ENCODE assay signal across 28 cellular contexts in the genomic region with DNA sequence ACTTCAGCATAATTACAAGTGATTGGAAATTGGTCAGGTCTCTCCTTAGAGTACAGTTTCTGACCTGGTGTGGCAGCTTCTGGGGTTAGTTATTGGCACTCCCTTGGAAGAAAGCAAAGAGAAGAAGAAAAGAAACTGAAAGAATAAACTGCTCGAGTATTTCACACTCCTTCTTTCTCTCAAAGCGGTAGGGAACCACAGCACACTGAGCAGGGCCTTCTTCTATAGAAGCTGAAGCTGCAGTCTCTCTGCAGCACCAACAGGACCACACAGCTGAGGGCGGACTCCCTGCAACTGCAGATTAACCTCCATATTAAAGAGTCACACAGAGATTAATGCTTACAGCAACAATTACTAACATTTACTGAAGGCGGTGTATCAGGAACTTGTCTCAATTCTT.
DNase-seq lines count a peak whose midpoint lies in the region; ATAC-seq lines count a peak whose summit lies in the region.
"Had no signal": no experiment of that assay in that cellular context is flagged by ENCODE, and none has a peak within 500 bp of the region (broad histone marks: within the 10 kb centered on the region; RNA-seq: fewer than 3 reads in every experiment).

No MANE protein-coding gene starts in this region.

- H3K9ac ChIP-seq in neuronal stem cell (ENCODE audit: low read depth, low read length, poor library complexity) = no peak overlapping the region

- no peak overlapping the region for H3K23ac ChIP-seq in neuronal stem cell (ENCODE audit: low read depth, low read length, poor library complexity)

- intact Hi-C loops in activated CD4-positive, alpha-beta memory T cell treated with anti-CD3 and anti-CD28 coated beads for 36 hours (cut with micrococcal nuclease) = no loop called here
- intact Hi-C loops in activated T-helper 1 cell treated with anti-CD3 and anti-CD28 coated beads, Interleukin-12 subunit alpha, Interleukin-12 subunit beta, Interleukin-2, Interleukin-4 antibody, amounts not matched to agents 30 ng/mL and 10 ng/mL and 1 ng/mL, durations not matched to agents 14 hours and 24 hours and 36 hours (cut with micrococcal nuclease) = no loop called here

- no CpG with 5 or more reads among the region's 4 CpGs for WGBS in neuronal stem cell (ENCODE audit: extremely low coverage in 2 of 2, insufficient read length in 2 of 2, insufficient replicate concordance in 1 of 2), 2 donors

- H3K27ac ChIP-seq in neuronal stem cell (replicated peaks; ENCODE audit: low read length) = peak overlapping the region; percentile 37
- H3K27ac ChIP-seq: A549, transverse colon had no signal

- H3K4ac ChIP-seq in neuronal stem cell (ENCODE audit: low read length) = no peak overlapping the region

- no peaks in the 10 kb centered on the region for H3K36me3 Mint-ChIP-seq in activated CD4-positive, alpha-beta memory T cell treated with anti-CD3 and anti-CD28 coated beads, Interleukin-2, amount 10 ng/mL, durations not matched to agents 7 days and 5 days (ENCODE audit: low read depth)
- H3K36me3 Mint-ChIP-seq in activated CD4-positive, alpha-beta memory T cell treated with anti-CD3 and anti-CD28 coated beads for 36 hours = no peaks in the 10 kb centered on the region
- no peaks in the 10 kb centered on the region for H3K36me3 Mint-ChIP-seq in activated T-helper 1 cell treated with anti-CD3 and anti-CD28 coated beads, Interleukin-12 subunit alpha, Interleukin-12 subunit beta, Interleukin-2, Interleukin-4 antibody, amounts not matched to agents 30 ng/mL and 10 ng/mL and 1 ng/mL, durations not matched to agents 14 hours and 24 hours and 36 hours (ENCODE audit: low read depth)
- H3K36me3 Mint-ChIP-seq: activated naive CD8-positive, alpha-beta T cell had no signal

- H3K4me1 Mint-ChIP-seq in activated CD4-positive, alpha-beta memory T cell treated with anti-CD3 and anti-CD28 coated beads, Interleukin-2, amount 10 ng/mL, durations not matched to agents 7 days and 5 days = peaks cover 4% of the 10 kb centered on the region
- no peaks in the 10 kb centered on the region for H3K4me1 Mint-ChIP-seq in activated CD4-positive, alpha-beta memory T cell treated with anti-CD3 and anti-CD28 coated beads for 36 hours (ENCODE audit: low read depth)
- H3K4me1 Mint-ChIP-seq in activated T-helper 1 cell treated with anti-CD3 and anti-CD28 coated beads, Interleukin-12 subunit alpha, Interleukin-12 subunit beta, Interleukin-2, Interleukin-4 antibody, amounts not matched to agents 30 ng/mL and 10 ng/mL and 1 ng/mL, durations not matched to agents 14 hours and 24 hours and 36 hours (ENCODE audit: low read depth) = peaks cover 7% of the 10 kb centered on the region
- H3K4me1 Mint-ChIP-seq: B cell, neural crest cell had no signal

- peaks cover 0 to 4% of the 10 kb centered on the region in 2 donors for H3K4me1 ChIP-seq in neuronal stem cell (ENCODE audit: control insufficient read depth in 2 of 2, insufficient read depth in 1 of 2, low read depth in 1 of 2, low read length in 2 of 2)
- H3K4me1 ChIP-seq: A549, transverse colon had no signal

- no peaks in the 10 kb centered on the region for H3K9me3 ChIP-seq in neuronal stem cell (replicated peaks in 1 of 2; ENCODE audit: control insufficient read depth in 2 of 2, insufficient read depth in 1 of 2, low read depth in 1 of 2, low read length in 2 of 2)
- H3K9me3 ChIP-seq: A549, transverse colon had no signal

- no peak overlapping the region for H3K4me3 ChIP-seq in neuronal stem cell (ENCODE audit: low read length in 2 of 2)
- H3K4me3 ChIP-seq: A549, transverse colon had no signal

- no peak overlapping the region for H2AK5ac ChIP-seq in neuronal stem cell (ENCODE audit: low read depth, low read length)

- H3K14ac ChIP-seq in neuronal stem cell (ENCODE audit: low read length) = no peak overlapping the region

- POLR2A ChIA-PET in activated CD4-positive, alpha-beta memory T cell treated with anti-CD3 and anti-CD28 coated beads, Interleukin-2, amount 10 ng/mL, durations not matched to agents 7 days and 5 days (lab: Charles Lee) = no interaction called here
- POLR2A ChIA-PET in activated CD4-positive, alpha-beta memory T cell treated with anti-CD3 and anti-CD28 coated beads for 36 hours (lab: Charles Lee) = no interaction called here

- no peaks in the 10 kb centered on the region for H3K79me1 ChIP-seq in neuronal stem cell (ENCODE audit: low read depth, low read length)

- no peak overlapping the region for H4K91ac ChIP-seq in neuronal stem cell (ENCODE audit: low read depth, low read length, poor library complexity)

- no peaks in the 10 kb centered on the region for H3K9me3 Mint-ChIP-seq in activated CD4-positive, alpha-beta memory T cell treated with anti-CD3 and anti-CD28 coated beads, Interleukin-2, amount 10 ng/mL, durations not matched to agents 7 days and 5 days
- no peaks in the 10 kb centered on the region for H3K9me3 Mint-ChIP-seq in activated CD4-positive, alpha-beta memory T cell treated with anti-CD3 and anti-CD28 coated beads for 36 hours
- no peaks in the 10 kb centered on the region for H3K9me3 Mint-ChIP-seq in activated T-helper 1 cell treated with anti-CD3 and anti-CD28 coated beads, Interleukin-12 subunit alpha, Interleukin-12 subunit beta, Interleukin-2, Interleukin-4 antibody, amounts not matched to agents 30 ng/mL and 10 ng/mL and 1 ng/mL, durations not matched to agents 14 hours and 24 hours and 36 hours
- H3K9me3 Mint-ChIP-seq: endodermal cell, neural crest cell had no signal

- peak overlapping the region; percentile 52 for H3K4me3 Mint-ChIP-seq in activated CD4-positive, alpha-beta memory T cell treated with anti-CD3 and anti-CD28 coated beads, Interleukin-2, amount 10 ng/mL, durations not matched to agents 7 days and 5 days
- H3K4me3 Mint-ChIP-seq in activated CD4-positive, alpha-beta memory T cell treated with anti-CD3 and anti-CD28 coated beads for 36 hours = no peak overlapping the region
- no peak overlapping the region for H3K4me3 Mint-ChIP-seq in activated T-helper 1 cell treated with anti-CD3 and anti-CD28 coated beads, Interleukin-12 subunit alpha, Interleukin-12 subunit beta, Interleukin-2, Interleukin-4 antibody, amounts not matched to agents 30 ng/mL and 10 ng/mL and 1 ng/mL, durations not matched to agents 14 hours and 24 hours and 36 hours
- H3K4me3 Mint-ChIP-seq: activated naive CD8-positive, alpha-beta T cell; B cell; endodermal cell; neural crest cell had no signal

- H3K18ac ChIP-seq in neuronal stem cell (ENCODE audit: low read length) = no peak overlapping the region

- no peak overlapping the region for H2BK120ac ChIP-seq in neuronal stem cell (ENCODE audit: low read depth, low read length)

- H2BK5ac ChIP-seq in neuronal stem cell (ENCODE audit: low read length) = no peak overlapping the region

- H3K4me2 ChIP-seq in neuronal stem cell (ENCODE audit: insufficient read depth, low read length, poor library complexity, severe bottlenecking) = no peak overlapping the region
- H3K4me2 ChIP-seq: A549 had no signal

- H2BK15ac ChIP-seq in neuronal stem cell (ENCODE audit: low read length) = no peak overlapping the region

- no peak for DNase-seq in activated CD4-positive, alpha-beta memory T cell treated with anti-CD3 and anti-CD28 coated beads, Interleukin-2, amount 10 ng/mL, durations not matched to agents 7 days and 5 days
- DNase-seq in activated CD4-positive, alpha-beta memory T cell treated with anti-CD3 and anti-CD28 coated beads for 36 hours = no peak
- no peak for DNase-seq in activated T-helper 1 cell treated with anti-CD3 and anti-CD28 coated beads, Interleukin-12 subunit alpha, Interleukin-12 subunit beta, Interleukin-2, Interleukin-4 antibody, amounts not matched to agents 30 ng/mL and 10 ng/mL and 1 ng/mL, durations not matched to agents 14 hours and 24 hours and 36 hours (ENCODE audit: low spot score)
- no peak for DNase-seq in neuronal stem cell (ENCODE audit: low spot score)
- DNase-seq in NCI-H446 treated with DMSO at 0.1 percent for 48 hours (lab: John Stamatoyannopoulos, UW) = no peak
- no peak for DNase-seq in HT-29 (ENCODE audit: low spot score)
- DNase-seq: activated CD8-positive, alpha-beta memory T cell treated with anti-CD3 and anti-CD28 coated beads, Interleukin-2, amount 50 U/mL, for 4 hours; central memory CD4-positive, alpha-beta T cell; endodermal cell; GOT3; KBM-7; mammary epithelial cell; NCI-H1436; NCI-H2081 treated with DMSO at 0.1 percent for 48 hours; NCI-H774; right cardiac atrium; stimulated activated CD4-positive, alpha-beta T cell treated with anti-CD3 and anti-CD28 coated beads, Interleukin-2, amount 100 ng/mL, for 48 hours; T-helper 9 cell; transverse colon had no signal

- CTCF ChIA-PET in activated CD4-positive, alpha-beta memory T cell treated with anti-CD3 and anti-CD28 coated beads, Interleukin-2, amount 10 ng/mL, durations not matched to agents 7 days and 5 days (lab: Charles Lee) = no interaction called here
- CTCF ChIA-PET in activated CD4-positive, alpha-beta memory T cell treated with anti-CD3 and anti-CD28 coated beads for 36 hours (lab: Charles Lee) = no interaction called here

- peaks cover 10% of the 10 kb centered on the region for H3K27me3 Mint-ChIP-seq in activated CD4-positive, alpha-beta memory T cell treated with anti-CD3 and anti-CD28 coated beads, Interleukin-2, amount 10 ng/mL, durations not matched to agents 7 days and 5 days
- H3K27me3 Mint-ChIP-seq in activated CD4-positive, alpha-beta memory T cell treated with anti-CD3 and anti-CD28 coated beads for 36 hours = no peaks in the 10 kb centered on the region
- peaks cover 4% of the 10 kb centered on the region for H3K27me3 Mint-ChIP-seq in activated T-helper 1 cell treated with anti-CD3 and anti-CD28 coated beads, Interleukin-12 subunit alpha, Interleukin-12 subunit beta, Interleukin-2, Interleukin-4 antibody, amounts not matched to agents 30 ng/mL and 10 ng/mL and 1 ng/mL, durations not matched to agents 14 hours and 24 hours and 36 hours (ENCODE audit: insufficient read depth)

- ATAC-seq in HG03432 (IDR thresholded peaks at IDR 0.05; ENCODE audit: unreplicated experiment) = peak; percentile 65
- ATAC-seq in HG03108 (IDR thresholded peaks at IDR 0.05; ENCODE audit: unreplicated experiment) = no peak
- ATAC-seq: A549, esophagus mucosa, right cardiac atrium, Right ventricle myocardium inferior, SK-N-SH treated with all-trans-retinoic acid at 6 μM for 48 hours had no signal

- H3K27me3 ChIP-seq in neuronal stem cell (ENCODE audit: control insufficient read depth in 3 of 3, insufficient read depth in 3 of 3, low read depth in 1 of 3, low read length in 3 of 3) = no peaks in the 10 kb centered on the region
- H3K27me3 ChIP-seq: transverse colon had no signal

- H3K36me3 ChIP-seq in neuronal stem cell (replicated peaks in 1 of 2; ENCODE audit: control insufficient read depth in 2 of 2, insufficient read depth in 2 of 2, low read length in 2 of 2) = no peaks in the 10 kb centered on the region
- H3K36me3 ChIP-seq: transverse colon had no signal

- peak overlapping the region; percentile 45 for H2AFZ ChIP-seq in neuronal stem cell (ENCODE audit: low read length)

- no peak overlapping the region for H2BK12ac ChIP-seq in neuronal stem cell (ENCODE audit: low read length)

- H4K8ac ChIP-seq in neuronal stem cell (ENCODE audit: low read depth, low read length) = no peak overlapping the region

- no peak overlapping the region for H3K27ac Mint-ChIP-seq in activated CD4-positive, alpha-beta memory T cell treated with anti-CD3 and anti-CD28 coated beads, Interleukin-2, amount 10 ng/mL, durations not matched to agents 7 days and 5 days
- no peak overlapping the region for H3K27ac Mint-ChIP-seq in activated CD4-positive, alpha-beta memory T cell treated with anti-CD3 and anti-CD28 coated beads for 36 hours
- peak overlapping the region; percentile 45 for H3K27ac Mint-ChIP-seq in activated T-helper 1 cell treated with anti-CD3 and anti-CD28 coated beads, Interleukin-12 subunit alpha, Interleukin-12 subunit beta, Interleukin-2, Interleukin-4 antibody, amounts not matched to agents 30 ng/mL and 10 ng/mL and 1 ng/mL, durations not matched to agents 14 hours and 24 hours and 36 hours
- H3K27ac Mint-ChIP-seq: activated naive CD8-positive, alpha-beta T cell; B cell; endodermal cell had no signal
